In the genomic region with DNA sequence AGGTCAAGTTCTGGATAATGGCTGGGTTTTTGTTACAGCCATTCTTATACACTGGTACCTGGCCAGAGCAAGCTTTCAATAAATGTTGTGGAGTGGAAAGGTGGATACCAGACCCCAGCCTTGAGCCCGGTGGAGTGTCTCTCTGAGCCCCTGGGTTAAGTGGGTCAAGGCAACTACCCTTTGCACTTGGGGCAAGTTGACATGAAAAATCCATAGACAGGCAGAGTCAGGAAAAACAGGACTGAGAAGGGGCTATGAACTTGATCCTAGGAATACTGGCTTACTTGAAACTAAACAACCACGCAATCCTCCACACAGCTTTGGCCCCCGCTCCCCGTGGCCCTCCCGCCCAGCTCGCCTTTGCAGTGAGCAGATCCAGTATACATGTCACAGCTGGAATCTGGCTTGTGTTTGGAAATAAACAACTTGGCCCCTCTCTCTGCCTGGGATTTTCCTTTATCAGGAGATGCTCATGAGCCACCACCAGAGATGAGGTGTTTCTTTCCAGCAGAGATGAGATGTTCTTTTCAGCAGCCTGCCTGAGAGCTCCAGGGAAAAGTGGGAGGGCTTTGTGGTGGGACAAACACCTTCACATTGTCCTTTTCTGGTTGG, we compare ENCODE assay signal across 22 cellular contexts.
"Had no signal": no experiment of that assay in that cellular context is flagged by ENCODE, and none has a peak within 500 bp of the region (broad histone marks: within the 10 kb centered on the region; RNA-seq: fewer than 3 reads in every experiment).

No MANE protein-coding gene starts in this region.

- DNase-seq: activated B cell treated with CpG ODN at 0.5 μM for 24 hours; activated CD4-positive, alpha-beta T cell treated with anti-CD3 and anti-CD28 coated beads for 4 hours; activated CD8-positive, alpha-beta T cell treated with anti-CD3 and anti-CD28 coated beads, Interleukin-2, amount 10 ng/mL, durations not matched to agents 7 days and 5 days; activated naive CD4-positive, alpha-beta T cell treated with Interleukin-2 at 50 U/mL for 16 hours; activated T-cell treated with anti-CD3 and anti-CD28 coated beads, Interleukin-2, amount 50 U/mL, for 24 hours; aorta; cerebellar nuclear complex; dermis blood vessel endothelial cell; effector memory CD4-positive, alpha-beta T cell; hippocampal formation; left colon; midbrain; nephron progenitor cell; occipital lobe had no signal

- H3K27ac Mint-ChIP-seq: activated B cell treated with CpG ODN at 0.5 μM for 24 hours; activated CD8-positive, alpha-beta T cell treated with anti-CD3 and anti-CD28 coated beads, Interleukin-2, amount 10 ng/mL, durations not matched to agents 7 days and 5 days; activated T-helper 2 cell treated with anti-CD3 and anti-CD28 coated beads, Interferon-gamma antibody, Interleukin-2, Interleukin-4, amounts not matched to agents 10 μg/mL and 5 μg/mL and 100 μg/mL, durations not matched to agents 14 hours and 24 hours and 36 hours; nephron progenitor cell; stimulated activated naive CD8-positive, alpha-beta T cell treated with anti-CD3 and anti-CD28 coated beads, Interleukin-15, Interleukin-2, amounts not matched to agents 100 ng/mL and 50 ng/mL, for 24 hours; T-helper 2 cell treated with Interferon-gamma antibody and Interleukin-4, amounts not matched to agents 5 μg/mL and 100 μg/mL, for 36 hours; type B pancreatic cell had no signal

- H3K36me3 Mint-ChIP-seq: type B pancreatic cell had no signal

- H3K9me3 ChIP-seq: breast epithelium, esophagus muscularis mucosa had no signal

- H3K36me3 ChIP-seq: breast epithelium, esophagus muscularis mucosa had no signal

- H3K27ac ChIP-seq: breast epithelium, esophagus muscularis mucosa, SK-N-MC had no signal

- H3K27me3 ChIP-seq: breast epithelium, esophagus muscularis mucosa had no signal

- ATAC-seq: activated CD8-positive, alpha-beta T cell treated with anti-CD3 and anti-CD28 coated beads, Interleukin-2, amount 10 ng/mL, durations not matched to agents 7 days and 5 days; left colon had no signal

- H3K4me3 Mint-ChIP-seq: activated B cell treated with CpG ODN at 0.5 μM for 24 hours; activated CD8-positive, alpha-beta T cell treated with anti-CD3 and anti-CD28 coated beads, Interleukin-2, amount 10 ng/mL, durations not matched to agents 7 days and 5 days; activated T-cell treated with anti-CD3 and anti-CD28 coated beads, Interleukin-2, amount 50 U/mL, for 24 hours; nephron progenitor cell; stimulated activated naive CD8-positive, alpha-beta T cell treated with anti-CD3 and anti-CD28 coated beads, Interleukin-15, Interleukin-2, amounts not matched to agents 100 ng/mL and 50 ng/mL, for 24 hours; T-helper 2 cell treated with Interferon-gamma antibody and Interleukin-4, amounts not matched to agents 5 μg/mL and 100 μg/mL, for 36 hours; type B pancreatic cell had no signal

- H3K4me3 ChIP-seq: breast epithelium, esophagus muscularis mucosa, lung, SK-N-MC had no signal

- H3K27me3 Mint-ChIP-seq: activated B cell treated with CpG ODN at 0.5 μM for 24 hours; activated T-cell treated with anti-CD3 and anti-CD28 coated beads, Interleukin-2, amount 50 U/mL, for 24 hours; stimulated activated naive CD8-positive, alpha-beta T cell treated with anti-CD3 and anti-CD28 coated beads, Interleukin-15, Interleukin-2, amounts not matched to agents 100 ng/mL and 50 ng/mL, for 24 hours; type B pancreatic cell had no signal

- H3K9me3 Mint-ChIP-seq: activated B cell treated with CpG ODN at 0.5 μM for 24 hours; activated T-cell treated with anti-CD3 and anti-CD28 coated beads, Interleukin-2, amount 50 U/mL, for 24 hours; activated T-helper 2 cell treated with anti-CD3 and anti-CD28 coated beads, Interferon-gamma antibody, Interleukin-2, Interleukin-4, amounts not matched to agents 10 μg/mL and 5 μg/mL and 100 μg/mL, durations not matched to agents 14 hours and 24 hours and 36 hours; nephron progenitor cell; stimulated activated naive CD8-positive, alpha-beta T cell treated with anti-CD3 and anti-CD28 coated beads, Interleukin-15, Interleukin-2, amounts not matched to agents 100 ng/mL and 50 ng/mL, for 24 hours; T-helper 2 cell treated with Interferon-gamma antibody and Interleukin-4, amounts not matched to agents 5 μg/mL and 100 μg/mL, for 36 hours; type B pancreatic cell had no signal
